In the genomic region with DNA sequence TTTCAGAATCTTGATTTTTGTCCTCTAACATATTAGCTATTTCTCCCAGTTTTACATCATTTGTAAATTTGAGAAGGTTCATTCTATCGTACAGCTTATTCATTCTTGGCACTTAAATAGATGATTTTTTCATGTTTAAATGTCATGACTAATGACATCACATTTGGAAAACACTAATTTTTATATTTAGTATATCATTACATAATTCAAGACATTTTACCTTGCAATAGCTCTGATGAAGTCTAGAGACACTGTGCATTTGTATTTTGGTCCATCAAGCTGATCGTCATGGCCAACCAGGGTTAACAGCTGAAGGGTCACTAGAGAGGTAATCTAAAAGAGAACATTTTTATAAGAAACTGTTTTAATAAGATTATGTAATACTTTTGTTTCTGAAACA, we compare ENCODE assay signal across 16 cellular contexts.
DNase-seq lines count a peak whose midpoint lies in the region; ATAC-seq and TF ChIP-seq lines count a peak whose summit lies in the region.
"Had no signal": no experiment of that assay in that cellular context is flagged by ENCODE, and none has a peak within 500 bp of the region (broad histone marks: within the 10 kb centered on the region; RNA-seq: fewer than 3 reads in every experiment).

No MANE protein-coding gene starts in this region.

- no peak for DNase-seq in activated CD4-positive, alpha-beta T cell treated with anti-CD3 and anti-CD28 coated beads, Interleukin-2, amount 10 ng/mL, durations not matched to agents 24 days and 14 days
- DNase-seq in activated CD4-positive, alpha-beta T cell treated with anti-CD3 and anti-CD28 coated beads, Interleukin-2, amount 50 U/mL, for 48 hours = no peak
- DNase-seq in activated naive CD8-positive, alpha-beta T cell treated with anti-CD3 and anti-CD28 coated beads, Interleukin-2, amount 50 U/mL, for 24 hours = no peak
- no peak for DNase-seq in activated naive CD8-positive, alpha-beta T cell treated with anti-CD3 and anti-CD28 coated beads for 36 hours
- peak in 1 of 61 donors; percentile 72 for DNase-seq in caudate nucleus (lab: John Stamatoyannopoulos, UW)
- peak; percentile 18 to 19 for DNase-seq in thyroid gland
- no peak for DNase-seq in psoas muscle
- DNase-seq: ACHN, Calu3, DMS 273 treated with DMSO at 0.1 percent for 48 hours, GOT3, H9 had no signal

- 39 to 47% methylated on average over 2 of the region's 2 CpGs for WGBS in thyroid gland, 2 donors
- 58 to 85% (median 65%) methylated on average over 2 of the region's 2 CpGs for WGBS in psoas muscle, 3 donors

- peak overlapping the region; percentile 85 for H3K27ac Mint-ChIP-seq in activated CD4-positive, alpha-beta T cell treated with anti-CD3 and anti-CD28 coated beads, Interleukin-2, amount 10 ng/mL, durations not matched to agents 24 days and 14 days
- H3K27ac Mint-ChIP-seq in activated naive CD8-positive, alpha-beta T cell treated with anti-CD3 and anti-CD28 coated beads, Interleukin-2, amount 50 U/mL, for 24 hours = peak overlapping the region; percentile 77
- no peak overlapping the region for H3K27ac Mint-ChIP-seq in activated naive CD8-positive, alpha-beta T cell treated with anti-CD3 and anti-CD28 coated beads for 36 hours
- H3K27ac Mint-ChIP-seq: CD4-positive, CD25-positive, alpha-beta regulatory T cell had no signal

- ATAC-seq in activated naive CD8-positive, alpha-beta T cell treated with anti-CD3 and anti-CD28 coated beads, Interleukin-2, amount 50 U/mL, for 24 hours = no peak
- ATAC-seq in GM21786 (IDR thresholded peaks at IDR 0.05; ENCODE audit: unreplicated experiment) = no peak
- no peak for ATAC-seq in psoas muscle
- ATAC-seq: GM12878 had no signal

- peaks cover 7% of the 10 kb centered on the region for H3K4me1 Mint-ChIP-seq in activated CD4-positive, alpha-beta T cell treated with anti-CD3 and anti-CD28 coated beads, Interleukin-2, amount 10 ng/mL, durations not matched to agents 24 days and 14 days
- H3K4me1 Mint-ChIP-seq in activated naive CD8-positive, alpha-beta T cell treated with anti-CD3 and anti-CD28 coated beads, Interleukin-2, amount 50 U/mL, for 24 hours = peaks cover 8% of the 10 kb centered on the region
- peaks cover 5% of the 10 kb centered on the region for H3K4me1 Mint-ChIP-seq in activated naive CD8-positive, alpha-beta T cell treated with anti-CD3 and anti-CD28 coated beads for 36 hours

- H3K4me1 ChIP-seq in thyroid gland (peaks cover 22 to 35% of the 10 kb centered on the region in 2 donors), psoas muscle (peaks cover 6% of the 10 kb centered on the region)
- H3K4me1 ChIP-seq: BLaER1 treated with 17β-estradiol and CSF1 and Interleukin-3, amounts not matched to agents 10 nM and 100 nM had no signal

- no peaks in the 10 kb centered on the region for H3K9me3 Mint-ChIP-seq in activated CD4-positive, alpha-beta T cell treated with anti-CD3 and anti-CD28 coated beads, Interleukin-2, amount 10 ng/mL, durations not matched to agents 24 days and 14 days
- no peaks in the 10 kb centered on the region for H3K9me3 Mint-ChIP-seq in activated naive CD8-positive, alpha-beta T cell treated with anti-CD3 and anti-CD28 coated beads, Interleukin-2, amount 50 U/mL, for 24 hours
- H3K9me3 Mint-ChIP-seq in activated naive CD8-positive, alpha-beta T cell treated with anti-CD3 and anti-CD28 coated beads for 36 hours = no peaks in the 10 kb centered on the region
- H3K9me3 Mint-ChIP-seq: CD4-positive, CD25-positive, alpha-beta regulatory T cell; H9 had no signal

- H3K27me3 ChIP-seq in thyroid gland (no peaks in the 10 kb centered on the region), psoas muscle (ENCODE audit: insufficient read depth in 3 of 3, low read length in 2 of 3) (no peaks in the 10 kb centered on the region)
- H3K27me3 ChIP-seq: BLaER1 treated with 17β-estradiol and CSF1 and Interleukin-3, amounts not matched to agents 10 nM and 100 nM had no signal

- intact Hi-C loops in activated CD4-positive, alpha-beta T cell treated with anti-CD3 and anti-CD28 coated beads, Interleukin-2, amount 10 ng/mL, durations not matched to agents 24 days and 14 days (cut with micrococcal nuclease) = no loop called here
- intact Hi-C loops in thyroid gland (cut with DNase I) = no loop called here
- intact Hi-C loops in psoas muscle (cut with DNase I) = no loop called here

- H3K4me3 Mint-ChIP-seq in activated CD4-positive, alpha-beta T cell treated with anti-CD3 and anti-CD28 coated beads, Interleukin-2, amount 10 ng/mL, durations not matched to agents 24 days and 14 days = no peak overlapping the region
- H3K4me3 Mint-ChIP-seq in activated naive CD8-positive, alpha-beta T cell treated with anti-CD3 and anti-CD28 coated beads, Interleukin-2, amount 50 U/mL, for 24 hours = no peak overlapping the region
- no peak overlapping the region for H3K4me3 Mint-ChIP-seq in activated naive CD8-positive, alpha-beta T cell treated with anti-CD3 and anti-CD28 coated beads for 36 hours
- H3K4me3 Mint-ChIP-seq: CD4-positive, CD25-positive, alpha-beta regulatory T cell; H9 had no signal

- TF ChIP-seq CTCF in thyroid gland (IDR thresholded peaks at IDR 0.05) = no peak
- TF ChIP-seq CTCF in psoas muscle (IDR thresholded peaks at IDR 0.05) = no peak

- H3K27me3 Mint-ChIP-seq in activated CD4-positive, alpha-beta T cell treated with anti-CD3 and anti-CD28 coated beads, Interleukin-2, amount 10 ng/mL, durations not matched to agents 24 days and 14 days = no peaks in the 10 kb centered on the region
- H3K27me3 Mint-ChIP-seq in activated naive CD8-positive, alpha-beta T cell treated with anti-CD3 and anti-CD28 coated beads, Interleukin-2, amount 50 U/mL, for 24 hours = no peaks in the 10 kb centered on the region
- H3K27me3 Mint-ChIP-seq in activated naive CD8-positive, alpha-beta T cell treated with anti-CD3 and anti-CD28 coated beads for 36 hours = no peaks in the 10 kb centered on the region
- H3K27me3 Mint-ChIP-seq: CD4-positive, CD25-positive, alpha-beta regulatory T cell had no signal

- no peak for TF ChIP-seq POLR2A in thyroid gland (IDR thresholded peaks at IDR 0.05)

- H3K9me3 ChIP-seq in thyroid gland = no peaks in the 10 kb centered on the region
- H3K9me3 ChIP-seq in psoas muscle = no peaks in the 10 kb centered on the region
- H3K9me3 ChIP-seq: BLaER1 treated with 17β-estradiol and CSF1 and Interleukin-3, amounts not matched to agents 10 nM and 100 nM had no signal

- no peak overlapping the region for H3K4me3 ChIP-seq in thyroid gland (replicated peaks in 1 of 3)
- H3K4me3 ChIP-seq in psoas muscle = no peak overlapping the region
- H3K4me3 ChIP-seq: BLaER1 treated with 17β-estradiol and CSF1 and Interleukin-3, amounts not matched to agents 10 nM and 100 nM; GM12878 had no signal

- peaks cover 17% of the 10 kb centered on the region for H3K36me3 Mint-ChIP-seq in activated CD4-positive, alpha-beta T cell treated with anti-CD3 and anti-CD28 coated beads, Interleukin-2, amount 10 ng/mL, durations not matched to agents 24 days and 14 days (ENCODE audit: low read depth)
- H3K36me3 Mint-ChIP-seq in activated naive CD8-positive, alpha-beta T cell treated with anti-CD3 and anti-CD28 coated beads, Interleukin-2, amount 50 U/mL, for 24 hours (ENCODE audit: low read depth) = peaks cover 23% of the 10 kb centered on the region
- H3K36me3 Mint-ChIP-seq in activated naive CD8-positive, alpha-beta T cell treated with anti-CD3 and anti-CD28 coated beads for 36 hours = peaks cover 12% of the 10 kb centered on the region

- no peaks in the 10 kb centered on the region for H3K36me3 ChIP-seq in thyroid gland
- peaks cover 0 to 13% of the 10 kb centered on the region in 2 donors for H3K36me3 ChIP-seq in psoas muscle (ENCODE audit: insufficient read depth in 1 of 2, low read depth in 1 of 2)

- H3K27ac ChIP-seq in caudate nucleus (ENCODE audit: low read depth, low read length) = peak overlapping the region; percentile 42
- H3K27ac ChIP-seq in thyroid gland = peak overlapping the region; percentile 63 to 89 (median 89)
- H3K27ac ChIP-seq in psoas muscle = no peak overlapping the region
- H3K27ac ChIP-seq: BLaER1 treated with 17β-estradiol and CSF1 and Interleukin-3, amounts not matched to agents 10 nM and 100 nM had no signal

Comparison
In these comparisons a context has a peak if more than half of its experiments do, and no peak if none do; other contexts are left out.
1. DNase-seq: peak in thyroid gland (2 of 2); none in activated CD4-positive, alpha-beta T cell treated with anti-CD3 and anti-CD28 coated beads, Interleukin-2, amount 10 ng/mL, durations not matched to agents 24 days and 14 days (single experiment), activated CD4-positive, alpha-beta T cell treated with anti-CD3 and anti-CD28 coated beads, Interleukin-2, amount 50 U/mL, for 48 hours (0 of 2), activated naive CD8-positive, alpha-beta T cell treated with anti-CD3 and anti-CD28 coated beads, Interleukin-2, amount 50 U/mL, for 24 hours (single experiment), activated naive CD8-positive, alpha-beta T cell treated with anti-CD3 and anti-CD28 coated beads for 36 hours (single experiment) and psoas muscle (0 of 2).